29 cellular contexts compared by ENCODE assay signal in genomic region chr6:71310261-71310660, GRCh38.
"Had no signal": no experiment of that assay in that cellular context is flagged by ENCODE, and none has a peak within 500 bp of the region (broad histone marks: within the 10 kb centered on the region; RNA-seq: fewer than 3 reads in every experiment).

No MANE protein-coding gene starts in this region.

- ATAC-seq: activated CD8-positive, alpha-beta memory T cell treated with anti-CD3 and anti-CD28 coated beads, Interleukin-2, amount 10 ng/mL, durations not matched to agents 7 days and 5 days; Panc1 had no signal

- DNase-seq: activated B cell treated with CpG ODN at 0.5 μM for 24 hours; activated CD4-positive, alpha-beta memory T cell treated with anti-CD3 and anti-CD28 coated beads, Interleukin-2, amount 10 ng/mL, durations not matched to agents 7 days and 5 days; activated CD4-positive, alpha-beta T cell treated with anti-CD3 and anti-CD28 coated beads for 4 hours; activated CD4-positive, alpha-beta T cell treated with anti-CD3 and anti-CD28 coated beads, Interleukin-2, amount 50 U/mL, for 1 hour; activated CD4-positive, CD25-positive, alpha-beta regulatory T cell treated with anti-CD3 and anti-CD28 coated beads, Interleukin-2, amount 50 U/mL, for 72 hours; activated CD8-positive, alpha-beta memory T cell treated with anti-CD3 and anti-CD28 coated beads for 24 hours; activated CD8-positive, alpha-beta memory T cell treated with anti-CD3 and anti-CD28 coated beads, Interleukin-2, amount 10 ng/mL, durations not matched to agents 7 days and 5 days; activated CD8-positive, alpha-beta memory T cell treated with anti-CD3 and anti-CD28 coated beads, Interleukin-2, amount 50 U/mL, for 48 hours; activated effector memory CD4-positive, alpha-beta T cell treated with Interleukin-2 at 50 U/mL for 16 hours; activated naive CD4-positive, alpha-beta T cell; activated naive CD4-positive, alpha-beta T cell treated with anti-CD3 and anti-CD28 coated beads, Interleukin-2, amount 50 U/mL, for 16 hours; activated naive CD8-positive, alpha-beta T cell treated with anti-CD3 and anti-CD28 coated beads for 36 hours; activated T-cell treated with anti-CD3 and anti-CD28 coated beads, Interleukin-2, amount 50 U/mL, for 48 hours; amygdala; Karpas-422; KBM-7; NCI-H1048; NCI-H1105 treated with DMSO at 0.1 percent for 48 hours; NCI-H1436; NCI-H1694; NCI-H1930; NCI-H2081 treated with DMSO at 0.1 percent for 48 hours; NCI-H226; NCI-H446 treated with DMSO at 0.1 percent for 48 hours; NCI-H526; NCI-H774; SHP77; SJCRH30 had no signal
